Comparison of ENCODE assay signal across 17 cellular contexts in genomic region chr7:134703781-134704180, GRCh38. TPM values are rescaled to one million over a fixed set of nuclear protein-coding genes. Genes with fewer than 3 reads are reported as not detected.
DNase-seq lines count a peak whose midpoint lies in the region; ATAC-seq and TF ChIP-seq lines count a peak whose summit lies in the region.
"Had no signal": no experiment of that assay in that cellular context is flagged by ENCODE, and none has a peak within 500 bp of the region (broad histone marks: within the 10 kb centered on the region; RNA-seq: fewer than 3 reads in every experiment).

No MANE protein-coding gene starts in this region.

- H3K27ac ChIP-seq in breast epithelium: peak overlapping the region; percentile 30 to 70
- no peak overlapping the region for H3K27ac ChIP-seq in mammary epithelial cell (ENCODE audit: insufficient read depth, low read depth, low read length)
- H3K27ac ChIP-seq in hepatocyte: peak overlapping the region; percentile 36
- peak overlapping the region; percentile 75 to 80 for H3K27ac ChIP-seq in prostate gland
- peak overlapping the region; percentile 87 for H3K27ac ChIP-seq in vagina
- H3K27ac ChIP-seq: 22Rv1, neutrophil had no signal

- DNase-seq in breast epithelium (ENCODE audit: low spot score in 2 of 2) (no peak), mammary epithelial cell (no peak), hepatocyte (ENCODE audit: low spot score) (no peak), prostate gland (ENCODE audit: low spot score) (no peak), vagina (ENCODE audit: extremely low spot score in 2 of 2) (peak in 1 of 2 donors; percentile 93), inferior parietal cortex (ENCODE audit: extremely low spot score) (no peak), GM13976 (ENCODE audit: low spot score) (no peak)
- DNase-seq: activated CD4-positive, alpha-beta T cell treated with anti-CD3 and anti-CD28 coated beads for 36 hours; activated naive CD4-positive, alpha-beta T cell; effector CD4-positive, alpha-beta T cell; MV-4-11; NCI-H524; SK-N-SH had no signal

- H3K27me3 ChIP-seq in breast epithelium (no peaks in the 10 kb centered on the region), mammary epithelial cell (ENCODE audit: insufficient read depth, low read length) (no peaks in the 10 kb centered on the region), hepatocyte (no peaks in the 10 kb centered on the region), prostate gland (replicated peaks; ENCODE audit: insufficient read depth) (no peaks in the 10 kb centered on the region), vagina (no peaks in the 10 kb centered on the region)
- H3K27me3 ChIP-seq: neutrophil had no signal

- H3K79me2 ChIP-seq in mammary epithelial cell (ENCODE audit: insufficient read depth, low read length) (no peaks in the 10 kb centered on the region), hepatocyte (no peaks in the 10 kb centered on the region)

- no peak for TF ChIP-seq POLR2A in breast epithelium (IDR thresholded peaks at IDR 0.05)
- no peak for TF ChIP-seq POLR2A in prostate gland (IDR thresholded peaks at IDR 0.05)
- no peak for TF ChIP-seq POLR2A in vagina (IDR thresholded peaks at IDR 0.05)

- intact Hi-C loops in breast epithelium (cut with DNase I; ENCODE audit: low total_unique reads): no loop called here
- intact Hi-C loops in mammary epithelial cell (cut with micrococcal nuclease): no loop called here
- intact Hi-C loops in prostate gland (cut with DNase I): no loop called here
- intact Hi-C loops in vagina (cut with DNase I): no loop called here

- TF ChIP-seq CTCF in breast epithelium (IDR thresholded peaks at IDR 0.05) (no peak), mammary epithelial cell (conservative IDR thresholded peaks at IDR 0.05 in 1 of 2, IDR thresholded peaks at IDR 0.05 in 1 of 2; ENCODE audit: extremely low read depth in 1 of 2, insufficient read depth in 1 of 2, low read depth in 1 of 2, low read length in 2 of 2) (no peak), hepatocyte (IDR thresholded peaks at IDR 0.05; ENCODE audit: poor library complexity) (no peak), prostate gland (IDR thresholded peaks at IDR 0.05) (no peak), vagina (IDR thresholded peaks at IDR 0.05) (no peak), GM13976 (IDR thresholded peaks at IDR 0.05; ENCODE audit: borderline replicate concordance, control extremely low read depth, extremely low read depth, insufficient read depth, missing control alignments) (no peak)

- WGBS in mammary epithelial cell (ENCODE audit: low coverage, missing lambda C conversion rate): 83% methylated on average over 5 of the region's 6 CpGs
- WGBS in hepatocyte (ENCODE audit: low lambda C conversion rate, missing lambda C conversion rate): 59% methylated on average over 6 of the region's 6 CpGs
- 47% methylated on average over 6 of the region's 6 CpGs for WGBS in prostate gland

- H2AFZ ChIP-seq in mammary epithelial cell (ENCODE audit: low read depth, low read length) (no peak overlapping the region), hepatocyte (no peak overlapping the region)

- H3K4me1 ChIP-seq in breast epithelium (no peaks in the 10 kb centered on the region), mammary epithelial cell (ENCODE audit: insufficient read depth, low read length) (peaks cover 6% of the 10 kb centered on the region), hepatocyte (ENCODE audit: insufficient read depth) (no peaks in the 10 kb centered on the region), prostate gland (replicated peaks) (no peaks in the 10 kb centered on the region), vagina (peaks cover 31% of the 10 kb centered on the region)

- in situ Hi-C loops in mammary epithelial cell (cut with MboI; ENCODE audit: low sequenced_read_pairs in 2 of 2): no loop called here
- in situ Hi-C loops in GM13976 (cut with MboI; ENCODE audit: low sequenced_read_pairs, unreplicated experiment): no loop called here

- no peak overlapping the region for H3K9ac ChIP-seq in mammary epithelial cell (ENCODE audit: insufficient read depth, low read length)
- H3K9ac ChIP-seq: SK-N-SH had no signal

- CTCF ChIA-PET in mammary epithelial cell (lab: Charles Lee; ENCODE audit: low non-redundant PET): no interaction called here

- H4K20me1 ChIP-seq in mammary epithelial cell (ENCODE audit: insufficient read depth, low read length) (no peaks in the 10 kb centered on the region), hepatocyte (ENCODE audit: insufficient read depth, poor library complexity, severe bottlenecking) (no peaks in the 10 kb centered on the region)

- dilution Hi-C loops in mammary epithelial cell (cut with HindIII; ENCODE audit: low sequenced_read_pairs): no loop called here

- no peak for ATAC-seq in HG02623 (IDR thresholded peaks at IDR 0.05; ENCODE audit: unreplicated experiment)
- ATAC-seq: activated CD4-positive, alpha-beta T cell treated with anti-CD3 and anti-CD28 coated beads for 36 hours; GM12878 had no signal

- H3K4me3 ChIP-seq in breast epithelium: no peak overlapping the region
- H3K4me3 ChIP-seq in mammary epithelial cell (replicated peaks in 1 of 3; ENCODE audit: insufficient read depth in 1 of 3, low read depth in 2 of 3, low read length in 3 of 3): no peak overlapping the region
- no peak overlapping the region for H3K4me3 ChIP-seq in hepatocyte
- H3K4me3 ChIP-seq in prostate gland: no peak overlapping the region
- no peak overlapping the region for H3K4me3 ChIP-seq in vagina
- H3K4me3 ChIP-seq: GM12878 had no signal

- H3K9me3 ChIP-seq in breast epithelium (no peaks in the 10 kb centered on the region), mammary epithelial cell (replicated peaks; ENCODE audit: insufficient read depth, low read length) (no peaks in the 10 kb centered on the region), hepatocyte (ENCODE audit: low read depth) (no peaks in the 10 kb centered on the region), prostate gland (no peaks in the 10 kb centered on the region), vagina (no peaks in the 10 kb centered on the region)
- H3K9me3 ChIP-seq: neutrophil, SK-N-SH had no signal

- no TSS peak for BruUV-seq in mammary epithelial cell (replicated peaks; lab: Mats Ljungman, UMichigan)

- H3K36me3 ChIP-seq in breast epithelium (no peaks in the 10 kb centered on the region), mammary epithelial cell (ENCODE audit: insufficient read depth, low read length) (no peaks in the 10 kb centered on the region), hepatocyte (replicated peaks; ENCODE audit: insufficient read depth, low read depth) (no peaks in the 10 kb centered on the region), prostate gland (no peaks in the 10 kb centered on the region), vagina (no peaks in the 10 kb centered on the region)
- H3K36me3 ChIP-seq: neutrophil had no signal

- H3K9me2 ChIP-seq in hepatocyte (replicated peaks; ENCODE audit: insufficient read depth): no peaks in the 10 kb centered on the region
- H3K9me2 ChIP-seq: SK-N-SH had no signal

- no peak overlapping the region for H3K4me2 ChIP-seq in mammary epithelial cell (ENCODE audit: insufficient read depth, low read depth, low read length)
- no peak overlapping the region for H3K4me2 ChIP-seq in hepatocyte
- H3K4me2 ChIP-seq: SK-N-SH had no signal

RNA-seq across cellular contexts. Expression of gene BPGM, which starts 57.1 kb away (rescaled TPM):
- total RNA-seq in breast epithelium (10 to 100 TPM; 12.3 to 18.7 (median 16.4) TPM), mammary epithelial cell (10 to 100 TPM; 21.3 to 55.2 TPM), hepatocyte (23.2 and 25.0 TPM in 2 replicates), prostate gland (10 to 100 TPM; 18.3 to 18.7 TPM), vagina (9.1 TPM)
- polyA plus RNA-seq in mammary epithelial cell (15.1 TPM), hepatocyte (25.7 and 37.6 TPM in 2 replicates)
- 5.8 TPM for polyA minus RNA-seq in mammary epithelial cell
